19 cellular contexts compared by ENCODE assay signal in genomic region chr4:12036450-12036849, GRCh38.
A peak's percentile ranks its signal among the peaks of the same experiment; 100 is the strongest.
DNase-seq lines count a peak whose midpoint lies in the region; ATAC-seq and TF ChIP-seq lines count a peak whose summit lies in the region.
"Had no signal": no experiment of that assay in that cellular context is flagged by ENCODE, and none has a peak within 500 bp of the region (broad histone marks: within the 10 kb centered on the region; RNA-seq: fewer than 3 reads in every experiment).

No MANE protein-coding gene starts in this region.

- H3K4me1 ChIP-seq in right cardiac atrium (ENCODE audit: control insufficient read depth, insufficient read depth, low read length) (no peaks in the 10 kb centered on the region), ascending aorta (no peaks in the 10 kb centered on the region)
- H3K4me1 ChIP-seq: BE2C had no signal

- peak; percentile 86 to 99 for ATAC-seq in right cardiac atrium
- ATAC-seq in Right ventricle myocardium superior (ENCODE audit: poor library complexity): no peak
- no peak for ATAC-seq in GM21576 (IDR thresholded peaks at IDR 0.05; ENCODE audit: unreplicated experiment)
- ATAC-seq: GM12878, HepG2 had no signal

- H3K36me3 ChIP-seq in ascending aorta: no peaks in the 10 kb centered on the region
- H3K36me3 ChIP-seq: BE2C had no signal

- no peak overlapping the region for H3K27ac ChIP-seq in right cardiac atrium (ENCODE audit: low read length)
- H3K27ac ChIP-seq in ascending aorta: no peak overlapping the region

- TF ChIP-seq CTCF in fibroblast of the aortic adventitia (IDR thresholded peaks at IDR 0.05; ENCODE audit: insufficient read depth, low read length) (no peak), ascending aorta (IDR thresholded peaks at IDR 0.05) (no peak)

- H3K9me3 ChIP-seq in right cardiac atrium (ENCODE audit: control insufficient read depth, low read length) (no peaks in the 10 kb centered on the region), ascending aorta (no peaks in the 10 kb centered on the region)

- peak; percentile 48 to 70 (median 48) for DNase-seq in right cardiac atrium
- DNase-seq in Right ventricle myocardium superior: no peak
- peak; percentile 92 to 95 for DNase-seq in dermis microvascular lymphatic vessel endothelial cell (ENCODE audit: low read depth in 2 of 2)
- peak; percentile 30 for DNase-seq in fibroblast of the aortic adventitia (ENCODE audit: low read depth)
- DNase-seq in ascending aorta (ENCODE audit: low spot score in 2 of 2): no peak
- DNase-seq: ACHN; BE2C; C1 segment of cervical spinal cord; CD4-positive, CD25-positive, alpha-beta regulatory T cell; CD8-positive, alpha-beta memory T cell; COR-L47; DMS 273 treated with DMSO at 0.1 percent for 48 hours; DMS53; DND-41; EL; H9 had no signal

- 63% methylated on average over 3 of the region's 3 CpGs for WGBS in right cardiac atrium

- intact Hi-C loops in right cardiac atrium (cut with DNase I) (no loop called here), Right ventricle myocardium superior (cut with DNase I) (no loop called here), ascending aorta (cut with DNase I) (no loop called here)

- H3K27me3 ChIP-seq in right cardiac atrium (ENCODE audit: control insufficient read depth, insufficient read depth): no peaks in the 10 kb centered on the region
- H3K27me3 ChIP-seq in ascending aorta: no peaks in the 10 kb centered on the region
- H3K27me3 ChIP-seq: BE2C had no signal

- no peak overlapping the region for H3K4me3 ChIP-seq in right cardiac atrium (ENCODE audit: low read length)
- H3K4me3 ChIP-seq in fibroblast of the aortic adventitia (ENCODE audit: low read depth, low read length): no peak overlapping the region
- no peak overlapping the region for H3K4me3 ChIP-seq in ascending aorta
- H3K4me3 ChIP-seq: GM12878 had no signal

Comparison
In these comparisons a context has a peak if more than half of its experiments do, and no peak if none do; other contexts are left out.
1. ATAC-seq: peak in right cardiac atrium (2 of 2); none in Right ventricle myocardium superior (single experiment) and GM21576 (single experiment).
2. DNase-seq: peak in right cardiac atrium (3 of 3), dermis microvascular lymphatic vessel endothelial cell (2 of 2) and fibroblast of the aortic adventitia (single experiment); none in Right ventricle myocardium superior (single experiment) and ascending aorta (0 of 2).